Comparison of ENCODE assay signal across 1 cellular context in genomic region chr4:182880387-182881356, GRCh38.
TF ChIP-seq lines count a peak whose summit lies in the region.

No MANE protein-coding gene starts in this region.

TF ChIP-seq in HepG2, 621 proteins besides CTCF, POLR2A, EP300 and RAD21 (continued from another document and continues in another):
- TF ChIP-seq ZBTB43 (CRISPR knock-in tag; conservative IDR thresholded peaks at IDR 0.05) (0 out of 2 replicates have a peak, but pooled peaks have one; percentile 46), NFAT5 (CRISPR knock-in tag; IDR thresholded peaks at IDR 0.05) (0 out of 2 replicates have a peak, but pooled peaks have one; percentile 19), U2AF2 (IDR thresholded peaks at IDR 0.05; ENCODE audit: low read depth, low read length) (no peak), TERF1 (CRISPR knock-in tag; IDR thresholded peaks at IDR 0.05) (no peak), ZBTB34 (CRISPR knock-in tag; IDR thresholded peaks at IDR 0.05) (peak; percentile 73; the same call in 1 of the 2 replicates), CC2D1A (CRISPR knock-in tag; IDR thresholded peaks at IDR 0.05) (no peak), GPN1 (CRISPR knock-in tag; IDR thresholded peaks at IDR 0.05; ENCODE audit: borderline replicate concordance) (no peak), ZNF280D (CRISPR knock-in tag; IDR thresholded peaks at IDR 0.05) (no peak), RFXAP (CRISPR knock-in tag; IDR thresholded peaks at IDR 0.05; ENCODE audit: borderline replicate concordance) (no peak; the same call in 1 of the 2 replicates), ZNF101 (CRISPR knock-in tag; IDR thresholded peaks at IDR 0.05; ENCODE audit: borderline replicate concordance, low read depth) (no peak), TFE3 (CRISPR knock-in tag; IDR thresholded peaks at IDR 0.05) (no peak), RARG (CRISPR knock-in tag; IDR thresholded peaks at IDR 0.05; ENCODE audit: low read depth) (no peak), ZNF160 (CRISPR knock-in tag; IDR thresholded peaks at IDR 0.05) (peak; percentile 78), ZNF629 (CRISPR knock-in tag; conservative IDR thresholded peaks at IDR 0.05) (no peak; the same call in 1 of the 2 replicates), ZKSCAN8 (CRISPR knock-in tag; IDR thresholded peaks at IDR 0.05; ENCODE audit: borderline replicate concordance) (peak; percentile 28; the same call in 1 of the 2 replicates), ZNF724P (CRISPR knock-in tag; IDR thresholded peaks at IDR 0.05; ENCODE audit: borderline replicate concordance) (no peak), ZNF530 (CRISPR knock-in tag; IDR thresholded peaks at IDR 0.05; ENCODE audit: low read depth) (no peak), ZNF749 (CRISPR knock-in tag; IDR thresholded peaks at IDR 0.05; ENCODE audit: borderline replicate concordance) (0 out of 2 replicates have a peak, but pooled peaks have one; percentile 34), NR2F1 (CRISPR knock-in tag; IDR thresholded peaks at IDR 0.05) (peak in 1 of 2 experiments; percentile 12; a peak in 1 of 4 replicates), TFDP1 (CRISPR knock-in tag; IDR thresholded peaks at IDR 0.05; ENCODE audit: borderline replicate concordance) (peak; percentile 84; the same call in 1 of the 2 replicates), UBTF (CRISPR knock-in tag; IDR thresholded peaks at IDR 0.05) (peak; percentile 64), ZNF33B (CRISPR knock-in tag; IDR thresholded peaks at IDR 0.05) (0 out of 2 replicates have a peak, but pooled peaks have one; percentile 80), CSRNP2 (CRISPR knock-in tag; conservative IDR thresholded peaks at IDR 0.05; ENCODE audit: low read depth) (no peak), ZNF3 (CRISPR knock-in tag; IDR thresholded peaks at IDR 0.05) (no peak), ZBTB1 (CRISPR knock-in tag; IDR thresholded peaks at IDR 0.05; ENCODE audit: borderline replicate concordance) (no peak), ZNF207 (IDR thresholded peaks at IDR 0.05; ENCODE audit: borderline replicate concordance) (no peak), ZNF580 (CRISPR knock-in tag; IDR thresholded peaks at IDR 0.05; ENCODE audit: borderline replicate concordance, low read depth) (peak; percentile 36; the same call in 1 of the 2 replicates), CENPT (CRISPR knock-in tag; IDR thresholded peaks at IDR 0.05; ENCODE audit: low read depth) (no peak), SALL1 (CRISPR knock-in tag; IDR thresholded peaks at IDR 0.05) (peak; percentile 94), ARID2 (CRISPR knock-in tag; IDR thresholded peaks at IDR 0.05; ENCODE audit: borderline replicate concordance) (peak; percentile 87; the same call in 1 of the 2 replicates)
